ENCODE assay signal across 15 cellular contexts in genomic region chr5:9928266-9928750, GRCh38.
DNase-seq lines count a peak whose midpoint lies in the region; ATAC-seq and TF ChIP-seq lines count a peak whose summit lies in the region.
"Had no signal": no experiment of that assay in that cellular context is flagged by ENCODE, and none has a peak within 500 bp of the region (broad histone marks: within the 10 kb centered on the region; RNA-seq: fewer than 3 reads in every experiment).

No MANE protein-coding gene starts in this region.

- POLR2A ChIA-PET in PC-9 (lab: Charles Lee; ENCODE audit: unreplicated experiment), result no interaction called here

- peaks cover 3% of the 10 kb centered on the region for H3K36me3 Mint-ChIP-seq in neural progenitor cell
- H3K36me3 Mint-ChIP-seq in activated CD8-positive, alpha-beta memory T cell treated with anti-CD3 and anti-CD28 coated beads, Interleukin-2, amount 10 ng/mL, durations not matched to agents 7 days and 5 days, result no peaks in the 10 kb centered on the region

- no TSS peak for BruUV-seq in PC-9 (replicated peaks; lab: Mats Ljungman, UMichigan)

- H3K27ac ChIP-seq in BLaER1 treated with 17β-estradiol and CSF1 and Interleukin-3, amounts not matched to agents 10 nM and 100 nM, result no peak overlapping the region
- H3K27ac ChIP-seq in PC-9, result peak overlapping the region; percentile 79
- peak overlapping the region; percentile 40 for H3K27ac ChIP-seq in foreskin keratinocyte
- H3K27ac ChIP-seq in neural progenitor cell, result no peak overlapping the region
- no peak overlapping the region for H3K27ac ChIP-seq in left lung

- intact Hi-C loops in PC-9 (cut with micrococcal nuclease; ENCODE audit: unreplicated experiment), result no loop called here
- intact Hi-C loops in left lung (cut with DNase I), result no loop called here

- CTCF ChIA-PET in PC-9 (lab: Charles Lee), result no interaction called here
- CTCF ChIA-PET in activated CD8-positive, alpha-beta memory T cell treated with anti-CD3 and anti-CD28 coated beads, Interleukin-2, amount 10 ng/mL, durations not matched to agents 7 days and 5 days (lab: Charles Lee), result no interaction called here

- no peak for TF ChIP-seq CTCF in PC-9 (conservative IDR thresholded peaks at IDR 0.05)
- TF ChIP-seq CTCF in foreskin keratinocyte (conservative IDR thresholded peaks at IDR 0.05), result no peak
- no peak for TF ChIP-seq CTCF in neural progenitor cell (IDR thresholded peaks at IDR 0.05)
- TF ChIP-seq CTCF in left lung (IDR thresholded peaks at IDR 0.05), result no peak

- H3K27me3 ChIP-seq in BLaER1 treated with 17β-estradiol and CSF1 and Interleukin-3, amounts not matched to agents 10 nM and 100 nM, result no peaks in the 10 kb centered on the region
- H3K27me3 ChIP-seq in PC-9 (ENCODE audit: insufficient read depth, low read depth) (no peaks in the 10 kb centered on the region), foreskin keratinocyte (no peaks in the 10 kb centered on the region), neural progenitor cell (no peaks in the 10 kb centered on the region), left lung (no peaks in the 10 kb centered on the region)

- peak overlapping the region; percentile 24 for H3K27ac Mint-ChIP-seq in neural progenitor cell
- no peak overlapping the region for H3K27ac Mint-ChIP-seq in activated CD8-positive, alpha-beta memory T cell treated with anti-CD3 and anti-CD28 coated beads, Interleukin-2, amount 10 ng/mL, durations not matched to agents 7 days and 5 days

- no peaks in the 10 kb centered on the region; a peak in 1 of 22 replicates for H3K36me3 ChIP-seq in BLaER1 treated with 17β-estradiol and CSF1 and Interleukin-3, amounts not matched to agents 10 nM and 100 nM
- H3K36me3 ChIP-seq in PC-9 (ENCODE audit: low read depth) (no peaks in the 10 kb centered on the region), neural progenitor cell (no peaks in the 10 kb centered on the region), left lung (no peaks in the 10 kb centered on the region)

- peaks cover 32% of the 10 kb centered on the region for H3F3A ChIP-seq in PC-9 (ENCODE audit: insufficient read depth, low read depth)
- H3F3A ChIP-seq in neural progenitor cell (ENCODE audit: low read depth), result no peaks in the 10 kb centered on the region

- DNase-seq in PC-9 (no peak), foreskin keratinocyte (no peak), neural progenitor cell (ENCODE audit: low spot score) (no peak), left lung (no peak), OCI-M1 (lab: John Stamatoyannopoulos, UW) (no peak), RKO (ENCODE audit: low spot score) (no peak)
- DNase-seq in activated CD8-positive, alpha-beta memory T cell treated with anti-CD3 and anti-CD28 coated beads, Interleukin-2, amount 10 ng/mL, durations not matched to agents 7 days and 5 days, result no peak
- DNase-seq: C1 segment of cervical spinal cord, GF-D8, KG1, NCI-H1048, NCI-H146, NCI-H2081 treated with DMSO at 0.1 percent for 48 hours, NCI-H524 had no signal

- H2AFZ ChIP-seq in PC-9 (no peak overlapping the region), neural progenitor cell (replicated peaks) (no peak overlapping the region)

- ATAC-seq in foreskin keratinocyte (no peak), left lung (no peak)
- ATAC-seq in activated CD8-positive, alpha-beta memory T cell treated with anti-CD3 and anti-CD28 coated beads, Interleukin-2, amount 10 ng/mL, durations not matched to agents 7 days and 5 days, result no peak

- H3K4me1 ChIP-seq in BLaER1 treated with 17β-estradiol and CSF1 and Interleukin-3, amounts not matched to agents 10 nM and 100 nM, result peaks cover 11 to 28% (median 19%) of the 10 kb centered on the region in 10 experiments; a peak in 18 of 20 replicates
- H3K4me1 ChIP-seq in PC-9 (replicated peaks; ENCODE audit: insufficient read depth), result peaks cover 40% of the 10 kb centered on the region
- H3K4me1 ChIP-seq in foreskin keratinocyte, result peaks cover 25% of the 10 kb centered on the region
- peaks cover 5% of the 10 kb centered on the region for H3K4me1 ChIP-seq in neural progenitor cell
- no peaks in the 10 kb centered on the region for H3K4me1 ChIP-seq in left lung

- no peak overlapping the region for H3K4me3 ChIP-seq in BLaER1 treated with 17β-estradiol and CSF1 and Interleukin-3, amounts not matched to agents 10 nM and 100 nM
- H3K4me3 ChIP-seq in PC-9 (no peak overlapping the region), neural progenitor cell (no peak overlapping the region), left lung (no peak overlapping the region)

- peaks cover 15% of the 10 kb centered on the region for H3K4me1 Mint-ChIP-seq in neural progenitor cell
- H3K4me1 Mint-ChIP-seq in activated CD8-positive, alpha-beta memory T cell treated with anti-CD3 and anti-CD28 coated beads, Interleukin-2, amount 10 ng/mL, durations not matched to agents 7 days and 5 days, result no peaks in the 10 kb centered on the region

- no peaks in the 10 kb centered on the region for H3K79me2 ChIP-seq in PC-9 (ENCODE audit: low read depth)
- H3K79me2 ChIP-seq in neural progenitor cell (ENCODE audit: low read depth), result no peaks in the 10 kb centered on the region

- no peaks in the 10 kb centered on the region for H4K20me1 ChIP-seq in BLaER1 treated with 17β-estradiol and CSF1 and Interleukin-3, amounts not matched to agents 10 nM and 100 nM
- H4K20me1 ChIP-seq in PC-9 (ENCODE audit: insufficient read depth) (no peaks in the 10 kb centered on the region), neural progenitor cell (ENCODE audit: low read depth) (no peaks in the 10 kb centered on the region)

- H3K9me2 ChIP-seq in PC-9 (ENCODE audit: insufficient read depth), result no peaks in the 10 kb centered on the region

- H3K9me3 ChIP-seq in BLaER1 treated with 17β-estradiol and CSF1 and Interleukin-3, amounts not matched to agents 10 nM and 100 nM (replicated peaks in 1 of 11), result peaks cover 10 to 34% (median 23%) of the 10 kb centered on the region in 11 experiments
- H3K9me3 ChIP-seq in PC-9 (ENCODE audit: insufficient read depth, low read depth) (peaks cover 26% of the 10 kb centered on the region), neural progenitor cell (ENCODE audit: low read depth) (no peaks in the 10 kb centered on the region), left lung (peaks cover 0 to 18% of the 10 kb centered on the region in 2 donors)

- H3K9ac ChIP-seq in BLaER1 treated with 17β-estradiol and CSF1 and Interleukin-3, amounts not matched to agents 10 nM and 100 nM, result no peak overlapping the region
- no peak overlapping the region for H3K9ac ChIP-seq in neural progenitor cell

- peak overlapping the region in 9 of 11 experiments; percentile 5 to 66 (median 43); a peak in 15 of 22 replicates for H3K4me2 ChIP-seq in BLaER1 treated with 17β-estradiol and CSF1 and Interleukin-3, amounts not matched to agents 10 nM and 100 nM
- H3K4me2 ChIP-seq in PC-9 (peak overlapping the region; percentile 27), neural progenitor cell (no peak overlapping the region)

- H3K4me3 Mint-ChIP-seq in neural progenitor cell, result no peak overlapping the region
- H3K4me3 Mint-ChIP-seq in activated CD8-positive, alpha-beta memory T cell treated with anti-CD3 and anti-CD28 coated beads, Interleukin-2, amount 10 ng/mL, durations not matched to agents 7 days and 5 days, result no peak overlapping the region

- H3K9me3 Mint-ChIP-seq in neural progenitor cell, result peaks cover 13% of the 10 kb centered on the region
- peaks cover 9% of the 10 kb centered on the region for H3K9me3 Mint-ChIP-seq in activated CD8-positive, alpha-beta memory T cell treated with anti-CD3 and anti-CD28 coated beads, Interleukin-2, amount 10 ng/mL, durations not matched to agents 7 days and 5 days (ENCODE audit: low read depth)

- peaks cover 9% of the 10 kb centered on the region for H3K27me3 Mint-ChIP-seq in neural progenitor cell (ENCODE audit: insufficient read depth, low read depth)
- H3K27me3 Mint-ChIP-seq in activated CD8-positive, alpha-beta memory T cell treated with anti-CD3 and anti-CD28 coated beads, Interleukin-2, amount 10 ng/mL, durations not matched to agents 7 days and 5 days, result no peaks in the 10 kb centered on the region

Comparison
In these comparisons a context has a peak if more than half of its experiments do, and no peak if none do; other contexts are left out.
1. H3K27ac ChIP-seq: peak in PC-9 (single experiment) and foreskin keratinocyte (single experiment); none in BLaER1 treated with 17β-estradiol and CSF1 and Interleukin-3, amounts not matched to agents 10 nM and 100 nM (0 of 11), neural progenitor cell (single experiment) and left lung (0 of 2).